ENCODE assay signal across 8 cellular contexts in the genomic region with DNA sequence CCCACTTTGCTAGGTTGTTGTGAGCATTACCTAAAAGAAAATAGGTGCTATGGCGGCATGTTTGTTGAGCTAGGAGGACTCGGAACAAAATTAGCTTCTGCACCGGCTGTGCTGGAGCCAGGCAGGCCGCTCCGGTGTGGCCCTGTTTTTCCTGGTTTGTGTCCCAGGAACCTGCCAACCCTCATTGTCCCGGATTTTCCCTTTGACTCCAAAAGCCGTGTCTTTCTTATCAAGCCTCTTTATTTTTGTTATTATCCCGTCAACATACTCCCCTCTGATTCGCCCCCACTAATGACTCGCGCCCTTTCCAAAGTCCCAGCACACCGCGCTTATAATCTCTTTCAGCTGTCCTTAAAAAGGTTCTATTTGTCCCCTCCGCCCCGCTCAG.
DNase-seq lines count a peak whose midpoint lies in the region; ATAC-seq, FAIRE-seq and TF ChIP-seq lines count a peak whose summit lies in the region.

No MANE protein-coding gene starts in this region.

- peaks cover 27% of the 10 kb centered on the region for H3K4me1 Mint-ChIP-seq in nephron progenitor cell

- no peak overlapping the region for H3K4ac ChIP-seq in H1 (replicated peaks; ENCODE audit: insufficient read length, low read depth, low read length)

- H2AK5ac ChIP-seq in H1 (ENCODE audit: low read depth, low read length) = peak overlapping the region; percentile 88; the same call in 1 of the 2 replicates

- H3K23me2 ChIP-seq in H1 (ENCODE audit: low read depth, low read length) = no peaks in the 10 kb centered on the region; the same call in 1 of the 2 replicates

- peak overlapping the region; percentile 30 to 65; a peak in 3 of 4 replicates for H3K4me2 ChIP-seq in H1 (ENCODE audit: insufficient read depth in 1 of 2, low read depth in 2 of 2, low read length in 2 of 2)

- H2BK20ac ChIP-seq in H1 (ENCODE audit: low read length) = no peak overlapping the region

- CTCF ChIA-PET in A673 (lab: Charles Lee) (interaction anchor here (0.7 to 1.3 kb wide), 3 partner anchors 425 to 1037 kb away, joined by 3 to 6 read pairs (median 5); no protein-coding TSS in a partner anchor), H1 (lab: Charles Lee; ENCODE audit: partially characterized antibody) (interaction anchor here (0.5 to 5.3 kb wide), 34 partner anchors 10 to 1113 kb away, joined by 3 to 31 read pairs (median 4); no protein-coding TSS in a partner anchor)

- no peak overlapping the region for H3K18ac ChIP-seq in H1 (ENCODE audit: extremely low read depth, low read length)

- no peak overlapping the region for H4K5ac ChIP-seq in H1 (ENCODE audit: insufficient read length, low read depth, low read length)

- no peaks in the 10 kb centered on the region for H3K36me3 ChIP-seq in A673 (ENCODE audit: insufficient read depth, low read length, poor library complexity, severe bottlenecking)
- H3K36me3 ChIP-seq in H1 (ENCODE audit: control insufficient read depth in 2 of 4, insufficient read depth in 4 of 4, low read length in 3 of 4) = no peaks in the 10 kb centered on the region

- TF ChIP-seq POLR2A in H1 (IDR thresholded peaks at IDR 0.05; ENCODE audit: control extremely low read depth in 1 of 2, low read depth in 2 of 2, low read length in 2 of 2) = no peak

- POLR2A ChIA-PET in A673 (lab: Charles Lee; ENCODE audit: low non-redundant PET) = no interaction called here
- POLR2A ChIA-PET in H1 (lab: Charles Lee; ENCODE audit: partially characterized antibody) = interaction anchor here (1.0 kb wide), 2 partner anchors 9 to 44 kb away, joined by 3 read pairs; no protein-coding TSS in a partner anchor

- no peaks in the 10 kb centered on the region for H3K36me3 Mint-ChIP-seq in nephron progenitor cell (ENCODE audit: low read depth)

- H3K9me3 ChIP-seq in A673 (ENCODE audit: low read depth, low read length, poor library complexity, severe bottlenecking) (no peaks in the 10 kb centered on the region), H1 (ENCODE audit: insufficient read depth in 2 of 2, low read depth in 1 of 2, low read length in 1 of 2) (no peaks in the 10 kb centered on the region)

- DNase-seq in A673 (ENCODE audit: low spot score) (no peak), LNCaP clone FGC (ENCODE audit: low read depth) (no peak), H1 (ENCODE audit: low read depth in 1 of 2, low spot score in 2 of 2) (no peak), nephron progenitor cell (no peak), NCI-H1930 (lab: John Stamatoyannopoulos, UW) (no peak), SW 1271 (lab: John Stamatoyannopoulos, UW) (no peak), NCI-H510A (lab: John Stamatoyannopoulos, UW) (no peak)

- H2BK12ac ChIP-seq in H1 (ENCODE audit: low read depth, low read length) = no peak overlapping the region; the same call in 1 of the 2 replicates

- no peak overlapping the region for H3K27ac Mint-ChIP-seq in nephron progenitor cell

- no peaks in the 10 kb centered on the region for H3K9me3 Mint-ChIP-seq in nephron progenitor cell

- peak overlapping the region; percentile 73 for H3K4me3 Mint-ChIP-seq in nephron progenitor cell

- no peaks in the 10 kb centered on the region for H3K79me1 ChIP-seq in H1 (ENCODE audit: low read depth, low read length)

- WGBS in H1 (ENCODE audit: extremely low coverage in 1 of 2, insufficient coverage in 1 of 2, insufficient read length in 1 of 2, insufficient replicate concordance in 2 of 2, low coverage in 1 of 2, low lambda C conversion rate in 2 of 2, missing lambda C conversion rate in 1 of 2), 2 experiments = 59% methylated on average over 15 of the region's 15 CpGs; no CpG with 5 or more reads in 1 of the 2 experiments

- no peak for TF ChIP-seq EP300 in H1 (IDR thresholded peaks at IDR 0.05; ENCODE audit: borderline replicate concordance in 1 of 2, low read depth in 2 of 2, low read length in 2 of 2)

- H2AFZ ChIP-seq in H1 (ENCODE audit: low read length) = peak overlapping the region; percentile 52; the same call in 1 of the 2 replicates

- H3K23ac ChIP-seq in H1 (ENCODE audit: insufficient read length) = no peak overlapping the region

- H3K4me1 ChIP-seq in A673 (ENCODE audit: insufficient read depth, low read length, poor library complexity, severe bottlenecking) = peaks cover 6% of the 10 kb centered on the region
- H3K4me1 ChIP-seq in H1 (replicated peaks in 1 of 4; ENCODE audit: control insufficient read depth in 3 of 4, insufficient read depth in 4 of 4, low read length in 3 of 4) = peaks cover 0 to 8% (median 2%) of the 10 kb centered on the region in 4 experiments; a peak in 2 of 7 replicates

- H3K27me3 Mint-ChIP-seq in nephron progenitor cell (ENCODE audit: low read depth, poor library complexity) = peaks cover 24% of the 10 kb centered on the region

- H4K91ac ChIP-seq in H1 (replicated peaks; ENCODE audit: insufficient read length, low read length) = no peak overlapping the region

- peak overlapping the region; percentile 0 for H2BK120ac ChIP-seq in H1 (replicated peaks; ENCODE audit: low read depth, low read length)

- ATAC-seq in GM18907 (IDR thresholded peaks at IDR 0.05; ENCODE audit: unreplicated experiment) = no peak

- H4K20me1 ChIP-seq in H1 (replicated peaks in 1 of 2; ENCODE audit: control insufficient read depth in 1 of 2, insufficient read depth in 2 of 2, low read length in 2 of 2) = no peaks in the 10 kb centered on the region

- peak overlapping the region in 1 of 4 experiments; percentile 43; a peak in 4 of 7 replicates for H3K9ac ChIP-seq in H1 (replicated peaks in 1 of 4; ENCODE audit: extremely low read depth in 1 of 4, low read depth in 3 of 4, low read length in 3 of 4)

- no peak for TF ChIP-seq RAD21 in H1 (IDR thresholded peaks at IDR 0.05 in 1 of 2, conservative IDR thresholded peaks at IDR 0.05 in 1 of 2; ENCODE audit: low read depth in 2 of 2, low read length in 2 of 2)

- H3K27ac ChIP-seq in A673 (ENCODE audit: low read depth, low read length, poor library complexity, severe bottlenecking) (no peak overlapping the region), H1 (ENCODE audit: low read depth, low read length) (no peak overlapping the region)

- no TSS peak for BruUV-seq in A673 (replicated peaks; lab: Mats Ljungman, UMichigan)

- no peak for FAIRE-seq in H1 (lab: Jason Lieb, UNC)

- TF ChIP-seq CTCF in A673 (conservative IDR thresholded peaks at IDR 0.05; ENCODE audit: low read depth, low read length) (no peak), LNCaP clone FGC (IDR thresholded peaks at IDR 0.05; ENCODE audit: control insufficient read depth, extremely low read depth, insufficient read depth) (no peak), H1 (IDR thresholded peaks at IDR 0.05; ENCODE audit: control extremely low read depth in 1 of 3, insufficient read depth in 1 of 3, low read depth in 1 of 3, low read length in 3 of 3) (no peak), nephron progenitor cell (IDR thresholded peaks at IDR 0.05) (no peak)

- intact Hi-C loops in A673 (cut with micrococcal nuclease; ENCODE audit: unreplicated experiment) = loop anchor here (2.0 kb wide), 1 partner anchor 1037 kb away; no protein-coding TSS in a partner anchor

- H3K27me3 ChIP-seq in A673 (replicated peaks; ENCODE audit: insufficient read depth, low read depth, low read length, poor library complexity) (no peaks in the 10 kb centered on the region), H1 (replicated peaks in 1 of 4; ENCODE audit: control insufficient read depth in 3 of 4, extremely low read depth in 1 of 4, insufficient read depth in 3 of 4, low read length in 3 of 4) (peaks cover 0 to 11% (median 10%) of the 10 kb centered on the region in 4 experiments; a peak in 4 of 7 replicates)

- peak overlapping the region; percentile 98; the same call in 1 of the 2 replicates for H4K8ac ChIP-seq in H1 (ENCODE audit: extremely low read depth, insufficient read depth, low read length)

- no peaks in the 10 kb centered on the region for H3K79me2 ChIP-seq in H1 (ENCODE audit: control insufficient read depth in 1 of 2, insufficient read depth in 2 of 2, low read length in 2 of 2)

- peak overlapping the region; percentile 22 for H3K56ac ChIP-seq in H1 (replicated peaks; ENCODE audit: insufficient read length, low read depth, low read length)

- H2BK15ac ChIP-seq in H1 (ENCODE audit: low read length) = no peak overlapping the region

- no peak overlapping the region for H3K14ac ChIP-seq in H1 (ENCODE audit: insufficient read length)

- H2BK5ac ChIP-seq in H1 (ENCODE audit: low read depth, low read length) = no peak overlapping the region

- H3K4me3 ChIP-seq in A673 (ENCODE audit: low read depth, low read length, poor library complexity, severe bottlenecking) (peak overlapping the region; percentile 36), LNCaP clone FGC (ENCODE audit: low read depth, low read length) (peak overlapping the region; percentile 29), H1 (ENCODE audit: extremely low read depth in 1 of 4, insufficient read depth in 2 of 4, low read depth in 3 of 4, low read length in 4 of 4) (peak overlapping the region; percentile 2 to 60 (median 22); a peak in 5 of 8 replicates)

TF ChIP-seq in H1, 55 proteins besides CTCF, POLR2A, EP300 and RAD21:
- TF ChIP-seq SIN3A (conservative IDR thresholded peaks at IDR 0.05 in 1 of 2, IDR thresholded peaks at IDR 0.05 in 1 of 2; ENCODE audit: low read depth in 1 of 2, low read length in 2 of 2) (no peak), TAF1 (IDR thresholded peaks at IDR 0.05; ENCODE audit: low read depth, low read length) (0 out of 2 replicates have a peak, but pooled peaks have one; percentile 8), BRCA1 (IDR thresholded peaks at IDR 0.05; ENCODE audit: low read depth, low read length) (no peak), EZH2 (IDR thresholded peaks at IDR 0.05; ENCODE audit: low read depth, low read length, severe bottlenecking) (peak; percentile 21)
